29 cellular contexts compared by ENCODE assay signal in the genomic region with DNA sequence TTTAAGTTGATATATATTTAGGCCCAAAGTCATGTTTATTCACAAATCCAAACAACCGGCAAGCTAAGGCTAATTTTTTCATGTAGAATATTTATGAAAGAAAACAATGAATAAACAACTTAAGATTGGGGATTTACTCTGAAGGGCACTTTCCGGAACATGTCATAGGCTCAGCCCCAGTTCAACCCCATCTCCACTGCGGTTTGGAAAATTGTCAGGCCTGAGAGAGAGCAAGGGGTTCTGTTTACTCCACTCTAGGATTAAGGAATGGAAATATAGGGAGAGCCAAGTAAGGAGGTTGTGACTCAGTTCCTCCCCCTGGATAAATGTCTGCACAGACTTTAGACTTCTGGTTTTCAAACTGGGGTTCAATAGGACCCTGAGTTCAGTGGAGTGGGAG. TPM values are rescaled to one million over a fixed set of nuclear protein-coding genes. Genes with fewer than 3 reads are reported as not detected.
A peak's percentile ranks its signal among the peaks of the same experiment; 100 is the strongest.
DNase-seq lines count a peak whose midpoint lies in the region; ATAC-seq and TF ChIP-seq lines count a peak whose summit lies in the region.
"Had no signal": no experiment of that assay in that cellular context is flagged by ENCODE, and none has a peak within 500 bp of the region (broad histone marks: within the 10 kb centered on the region; RNA-seq: fewer than 3 reads in every experiment).

No MANE protein-coding gene starts in this region.

- no peaks in the 10 kb centered on the region for H3K27me3 Mint-ChIP-seq in endodermal cell (ENCODE audit: insufficient read depth)
- H3K27me3 Mint-ChIP-seq: CD4-positive, alpha-beta T cell; stimulated activated memory B cell treated with anti-CD40 and anti-IgM and Interleukin-4, amounts not matched to agents 10 μg/mL and 1 μg/mL and 100 μg/mL, for 72 hours had no signal

- intact Hi-C loops in left lung (cut with DNase I): no loop called here

- WGBS in endodermal cell (ENCODE audit: insufficient coverage in 1 of 2, insufficient read length in 1 of 2), 2 experiments: 96 to 100% methylated on average over 2 to 3 of the region's 3 CpGs

- H3K4me3 Mint-ChIP-seq in endodermal cell: no peak overlapping the region
- H3K4me3 Mint-ChIP-seq: CD4-positive, alpha-beta T cell; natural killer cell; stimulated activated memory B cell treated with anti-CD40 and anti-IgM and Interleukin-4, amounts not matched to agents 10 μg/mL and 1 μg/mL and 100 μg/mL, for 72 hours had no signal

- H3K4me1 Mint-ChIP-seq in endodermal cell: peaks cover 9% of the 10 kb centered on the region
- H3K4me1 Mint-ChIP-seq: natural killer cell; stimulated activated memory B cell treated with anti-CD40 and anti-IgM and Interleukin-4, amounts not matched to agents 10 μg/mL and 1 μg/mL and 100 μg/mL, for 72 hours had no signal

- H3K4me3 ChIP-seq in endodermal cell (ENCODE audit: low read length) (no peak overlapping the region), left lung (no peak overlapping the region), stomach smooth muscle (ENCODE audit: low read length in 2 of 2) (no peak overlapping the region)
- H3K4me3 ChIP-seq: adrenal gland, coronary artery, spleen, thoracic aorta had no signal

- no peaks in the 10 kb centered on the region for H3K36me3 Mint-ChIP-seq in endodermal cell (ENCODE audit: low read depth)
- H3K36me3 Mint-ChIP-seq: natural killer cell; stimulated activated memory B cell treated with anti-CD40 and anti-IgM and Interleukin-4, amounts not matched to agents 10 μg/mL and 1 μg/mL and 100 μg/mL, for 72 hours had no signal

- H3K9me3 ChIP-seq in endodermal cell (ENCODE audit: control insufficient read depth, low read length) (no peaks in the 10 kb centered on the region), left lung (no peaks in the 10 kb centered on the region), stomach smooth muscle (ENCODE audit: control insufficient read depth in 2 of 2, low read length in 2 of 2) (no peaks in the 10 kb centered on the region)
- H3K9me3 ChIP-seq: adrenal gland, spleen, thoracic aorta had no signal

- TF ChIP-seq CTCF in endodermal cell (conservative IDR thresholded peaks at IDR 0.05) (no peak), left lung (IDR thresholded peaks at IDR 0.05) (no peak)

- H3K4me1 ChIP-seq in endodermal cell (ENCODE audit: control insufficient read depth, insufficient read depth, low read length): no peaks in the 10 kb centered on the region
- peaks cover 0 to 19% of the 10 kb centered on the region in 2 donors for H3K4me1 ChIP-seq in left lung
- peaks cover 7% of the 10 kb centered on the region for H3K4me1 ChIP-seq in stomach smooth muscle (ENCODE audit: control insufficient read depth, insufficient read depth, low read length)

- ATAC-seq in left lung (no peak), HG02884 (IDR thresholded peaks at IDR 0.05; ENCODE audit: unreplicated experiment) (no peak)
- ATAC-seq: left lobe of liver; natural killer cell; Panc1; stimulated activated memory B cell treated with anti-CD40 and anti-IgM and Interleukin-4, amounts not matched to agents 10 μg/mL and 1 μg/mL and 100 μg/mL, for 72 hours had no signal

- H3K27ac ChIP-seq in endodermal cell (ENCODE audit: low read depth, low read length) (no peak overlapping the region), left lung (peak overlapping the region; percentile 2 to 5), stomach smooth muscle (ENCODE audit: low read length) (peak overlapping the region; percentile 46)
- H3K27ac ChIP-seq: adrenal gland, coronary artery, thoracic aorta had no signal

- no peaks in the 10 kb centered on the region for H3K9me3 Mint-ChIP-seq in endodermal cell
- H3K9me3 Mint-ChIP-seq: CD4-positive, alpha-beta T cell; natural killer cell; stimulated activated memory B cell treated with anti-CD40 and anti-IgM and Interleukin-4, amounts not matched to agents 10 μg/mL and 1 μg/mL and 100 μg/mL, for 72 hours had no signal

- peak; percentile 88 for DNase-seq in HCEC 1CT
- peak; percentile 3 for DNase-seq in endodermal cell
- no peak for DNase-seq in left lung
- DNase-seq in T1000 (lab: John Stamatoyannopoulos, UW): no peak
- DNase-seq in foreskin melanocyte: no peak
- DNase-seq: activated CD4-positive, alpha-beta T cell treated with anti-CD3 and anti-CD28 coated beads, Interleukin-2, amount 50 U/mL, for 48 hours; activated CD4-positive, CD25-positive, alpha-beta regulatory T cell; activated gamma-delta T cell; adrenal gland; CD4-positive, alpha-beta T cell; EL; KG1; MV-4-11; natural killer cell; NCI-H146; NCI-H2171; NCI-H524; NK-92 treated with Interleukin-12 subunit alpha and Interleukin-12 subunit beta, amount 100 ng/mL, for 24 hours; retina; SIG-M5; spleen; stimulated activated CD4-positive, alpha-beta T cell treated with anti-CD3 and anti-CD28 coated beads, Interleukin-2, amount 100 ng/mL, for 48 hours had no signal

- H3K27ac Mint-ChIP-seq in endodermal cell: no peak overlapping the region
- H3K27ac Mint-ChIP-seq: CD4-positive, alpha-beta T cell; natural killer cell; stimulated activated memory B cell treated with anti-CD40 and anti-IgM and Interleukin-4, amounts not matched to agents 10 μg/mL and 1 μg/mL and 100 μg/mL, for 72 hours had no signal

- H3K27me3 ChIP-seq in endodermal cell (ENCODE audit: control insufficient read depth, insufficient read depth, low read length, poor library complexity, severe bottlenecking) (no peaks in the 10 kb centered on the region), left lung (no peaks in the 10 kb centered on the region), stomach smooth muscle (ENCODE audit: control insufficient read depth in 1 of 2, insufficient read depth in 2 of 2, low read length in 2 of 2) (no peaks in the 10 kb centered on the region)
- H3K27me3 ChIP-seq: adrenal gland, spleen had no signal

- H3K9ac ChIP-seq in endodermal cell (ENCODE audit: extremely low read depth, low read length, poor library complexity, severe bottlenecking): no peak overlapping the region
- H3K9ac ChIP-seq in stomach smooth muscle (ENCODE audit: low read length in 2 of 2): no peak overlapping the region

- H3K36me3 ChIP-seq in endodermal cell (ENCODE audit: control insufficient read depth, insufficient read depth, low read length) (no peaks in the 10 kb centered on the region), left lung (peaks cover 0 to 14% of the 10 kb centered on the region in 2 donors), stomach smooth muscle (ENCODE audit: control insufficient read depth in 2 of 2, insufficient read depth in 2 of 2, low read length in 2 of 2) (no peaks in the 10 kb centered on the region)
- H3K36me3 ChIP-seq: adrenal gland, thoracic aorta had no signal

RNA-seq across cellular contexts. Expression of a gene that starts 18.2 kb away (rescaled TPM):
- total RNA-seq in endodermal cell (10 to 100 TPM; 17.9 to 23.9 TPM), left lung (100 to 1,000 TPM; 126 to 160 TPM)
- polyA plus RNA-seq in endodermal cell (2013, experiment 1 of 2): 16.7 TPM
- polyA plus RNA-seq in endodermal cell (2013, experiment 2 of 2): 16.3 TPM

RNA-seq across cellular contexts. Expression of a gene that starts 22.3 kb away (rescaled TPM):
- total RNA-seq in endodermal cell (1 to 10 TPM in 1 of 2 donors, under 1 TPM in 1; 0.80 to 2.5 TPM), left lung (1 to 10 TPM; 3.2 to 6.0 TPM)
- polyA plus RNA-seq in endodermal cell (2013, experiment 1 of 2): 0.11 TPM
- 0.33 TPM for polyA plus RNA-seq in endodermal cell (2013, experiment 2 of 2)

Comparison
In these comparisons a context has a peak if more than half of its experiments do, and no peak if none do; other contexts are left out.
1. DNase-seq: peak in HCEC 1CT (single experiment) and endodermal cell (single experiment); none in left lung (0 of 2), T1000 (single experiment) and foreskin melanocyte (single experiment).
2. RNA of a gene that starts 18.2 kb away (total RNA-seq): 126 to 160 TPM in left lung; 17.9 to 23.9 TPM in endodermal cell; every median in the first group is over 4 times any median in the second.